16 cellular contexts compared by ENCODE assay signal in the genomic region with DNA sequence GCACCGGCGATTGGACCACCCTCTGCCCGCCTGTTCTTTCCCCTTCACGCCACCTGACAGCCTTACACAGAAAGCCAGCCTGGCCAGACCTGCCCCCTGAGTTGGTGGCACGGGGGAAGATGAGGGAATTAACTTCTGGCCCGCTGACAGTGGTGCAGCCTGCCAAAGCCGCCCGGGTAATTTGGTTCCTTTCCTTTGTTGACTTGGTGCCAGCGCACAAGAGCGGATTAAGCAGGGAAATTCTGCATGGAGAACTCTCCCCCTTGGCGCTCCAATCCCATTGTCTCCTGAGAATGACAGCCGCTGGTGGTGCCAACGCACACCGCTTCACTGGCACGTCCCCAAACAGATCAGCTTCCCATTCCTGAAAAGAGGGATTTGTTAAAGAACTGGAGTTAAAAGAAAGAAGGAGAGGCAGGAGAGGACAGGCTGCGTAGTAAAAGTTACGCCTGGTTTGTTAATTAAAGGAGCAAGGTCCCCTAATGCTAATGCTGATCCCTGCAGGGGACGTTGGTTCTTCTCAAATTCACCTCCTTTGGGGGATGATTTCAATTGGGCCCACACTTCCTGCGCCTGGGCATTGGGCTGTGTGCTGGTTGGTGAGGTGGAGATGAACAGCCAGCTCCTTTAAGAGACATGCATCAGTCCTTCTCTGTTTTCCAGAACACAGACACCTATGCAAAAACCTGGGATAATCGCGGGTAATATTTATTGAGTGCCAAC.
DNase-seq lines count a peak whose midpoint lies in the region; ATAC-seq and TF ChIP-seq lines count a peak whose summit lies in the region.
"Had no signal": no experiment of that assay in that cellular context is flagged by ENCODE, and none has a peak within 500 bp of the region (broad histone marks: within the 10 kb centered on the region; RNA-seq: fewer than 3 reads in every experiment).

No MANE protein-coding gene starts in this region.

- peaks cover 12% of the 10 kb centered on the region for H3K4me1 ChIP-seq in GM23338 (ENCODE audit: insufficient read depth)
- H3K4me1 ChIP-seq: Peyer's patch, tibial nerve had no signal

- DNase-seq in GM23338 (ENCODE audit: low spot score) (peak; percentile 22), NCI-H1694 treated with DMSO at 0.1 percent for 48 hours (lab: John Stamatoyannopoulos, UW) (peak; percentile 98), anterior cingulate cortex (lab: John Stamatoyannopoulos, UW) (peak in 52 of 58 donors; percentile 3 to 71 (median 33)), posterior cingulate gyrus (peak in 7 of 10 donors; percentile 14 to 78 (median 23)), erythroblast (lab: John Stamatoyannopoulos, UW) (no peak)
- DNase-seq: activated T-cell treated with anti-CD3 and anti-CD28 coated beads, Interleukin-2, amount 50 U/mL, for 24 hours; DMS153; Peyer's patch had no signal

- intact Hi-C loops in posterior cingulate gyrus (cut with DNase I): no loop called here

- H4K20me1 ChIP-seq in GM23338 (replicated peaks; ENCODE audit: insufficient read depth): no peaks in the 10 kb centered on the region

- H3K4me3 ChIP-seq in GM23338: no peak overlapping the region
- H3K4me3 ChIP-seq: Peyer's patch, smooth muscle cell, tibial nerve had no signal

- H3K27me3 Mint-ChIP-seq in GM23338 (ENCODE audit: insufficient read depth, low read depth, poor library complexity): peaks cover 8% of the 10 kb centered on the region
- H3K27me3 Mint-ChIP-seq: activated T-cell treated with anti-CD3 and anti-CD28 coated beads, Interleukin-2, amount 50 U/mL, for 24 hours; IgD-negative memory B cell had no signal

- H3K4me2 ChIP-seq in GM23338: 0 out of 2 replicates have a peak overlapping the region, but pooled peaks have one; percentile 62
- H3K4me2 ChIP-seq: smooth muscle cell had no signal

- H3K27me3 ChIP-seq in GM23338 (ENCODE audit: insufficient read depth): no peaks in the 10 kb centered on the region
- H3K27me3 ChIP-seq: Peyer's patch, tibial nerve had no signal

- no peaks in the 10 kb centered on the region for H3K36me3 ChIP-seq in GM23338 (ENCODE audit: insufficient read depth)
- H3K36me3 ChIP-seq: Peyer's patch, tibial nerve had no signal

- no peak overlapping the region for H3K4me3 Mint-ChIP-seq in GM23338
- H3K4me3 Mint-ChIP-seq: activated T-cell treated with anti-CD3 and anti-CD28 coated beads, Interleukin-2, amount 50 U/mL, for 24 hours; IgD-negative memory B cell; stimulated activated effector memory CD8-positive, alpha-beta T cell treated with anti-CD3 and anti-CD28 coated beads, Interleukin-12 subunit alpha, Interleukin-12 subunit beta, amount 100 ng/mL, for 72 hours had no signal

- no peaks in the 10 kb centered on the region for H3K36me3 Mint-ChIP-seq in GM23338 (ENCODE audit: low read depth)
- H3K36me3 Mint-ChIP-seq: activated naive CD4-positive, alpha-beta T cell treated with anti-CD3 and anti-CD28 coated beads, Interleukin-2, amount 50 U/mL, for 72 hours; IgD-negative memory B cell; stimulated activated effector memory CD8-positive, alpha-beta T cell treated with anti-CD3 and anti-CD28 coated beads, Interleukin-12 subunit alpha, Interleukin-12 subunit beta, amount 100 ng/mL, for 72 hours had no signal

- H3K79me2 ChIP-seq in GM23338 (replicated peaks; ENCODE audit: insufficient read depth): no peaks in the 10 kb centered on the region

- H3K27ac ChIP-seq in GM23338 (ENCODE audit: low read depth): no peak overlapping the region
- H3K27ac ChIP-seq: Peyer's patch, tibial nerve had no signal

- ATAC-seq in GM23338: peak; percentile 61
- ATAC-seq in HG02610 (IDR thresholded peaks at IDR 0.05; ENCODE audit: unreplicated experiment): no peak
- no peak for ATAC-seq in GM21526 (IDR thresholded peaks at IDR 0.05; ENCODE audit: low FRiP score, unreplicated experiment)
- no peak for ATAC-seq in GM18505 (IDR thresholded peaks at IDR 0.05; ENCODE audit: unreplicated experiment)
- ATAC-seq: activated naive CD4-positive, alpha-beta T cell treated with anti-CD3 and anti-CD28 coated beads, Interleukin-2, amount 50 U/mL, for 72 hours; stimulated activated effector memory CD8-positive, alpha-beta T cell treated with anti-CD3 and anti-CD28 coated beads, Interleukin-12 subunit alpha, Interleukin-12 subunit beta, amount 100 ng/mL, for 72 hours had no signal

- H3K27ac Mint-ChIP-seq in GM23338: no peak overlapping the region
- H3K27ac Mint-ChIP-seq: activated naive CD4-positive, alpha-beta T cell treated with anti-CD3 and anti-CD28 coated beads, Interleukin-2, amount 50 U/mL, for 72 hours; activated T-cell treated with anti-CD3 and anti-CD28 coated beads, Interleukin-2, amount 50 U/mL, for 24 hours; stimulated activated effector memory CD8-positive, alpha-beta T cell treated with anti-CD3 and anti-CD28 coated beads, Interleukin-12 subunit alpha, Interleukin-12 subunit beta, amount 100 ng/mL, for 72 hours had no signal

- H3K9me2 ChIP-seq in GM23338 (ENCODE audit: insufficient read depth): peaks cover under 1% of the 10 kb centered on the region; the same call in 1 of the 2 replicates

- TF ChIP-seq CTCF in GM23338 (conservative IDR thresholded peaks at IDR 0.05; ENCODE audit: low read depth in 2 of 2): no peak

- H3K4me1 Mint-ChIP-seq in GM23338: peaks cover 35% of the 10 kb centered on the region
- H3K4me1 Mint-ChIP-seq: stimulated activated effector memory CD8-positive, alpha-beta T cell treated with anti-CD3 and anti-CD28 coated beads, Interleukin-12 subunit alpha, Interleukin-12 subunit beta, amount 100 ng/mL, for 72 hours had no signal

- peak overlapping the region; percentile 93 for H2AFZ ChIP-seq in GM23338

- TF ChIP-seq POLR2A in erythroblast (IDR thresholded peaks at IDR 0.05; ENCODE audit: low read length) (no peak), GM18505 (IDR thresholded peaks at IDR 0.05; ENCODE audit: borderline replicate concordance, extremely low read depth, insufficient read depth, insufficient read length) (no peak)

- H3K9me3 Mint-ChIP-seq in GM23338: no peaks in the 10 kb centered on the region
- H3K9me3 Mint-ChIP-seq: activated T-cell treated with anti-CD3 and anti-CD28 coated beads, Interleukin-2, amount 50 U/mL, for 24 hours had no signal

- H3F3A ChIP-seq in GM23338 (replicated peaks; ENCODE audit: low read depth): no peaks in the 10 kb centered on the region

TF ChIP-seq in GM23338, 12 proteins besides CTCF, POLR2A, EP300 and RAD21 (continues in another document):
- TF ChIP-seq EZH2 (IDR thresholded peaks at IDR 0.05; ENCODE audit: low read depth, unreplicated experiment) (no peak), JUNB (IDR thresholded peaks at IDR 0.05; ENCODE audit: unreplicated experiment) (no peak)
- TF ChIP-seq, protein P1, sequence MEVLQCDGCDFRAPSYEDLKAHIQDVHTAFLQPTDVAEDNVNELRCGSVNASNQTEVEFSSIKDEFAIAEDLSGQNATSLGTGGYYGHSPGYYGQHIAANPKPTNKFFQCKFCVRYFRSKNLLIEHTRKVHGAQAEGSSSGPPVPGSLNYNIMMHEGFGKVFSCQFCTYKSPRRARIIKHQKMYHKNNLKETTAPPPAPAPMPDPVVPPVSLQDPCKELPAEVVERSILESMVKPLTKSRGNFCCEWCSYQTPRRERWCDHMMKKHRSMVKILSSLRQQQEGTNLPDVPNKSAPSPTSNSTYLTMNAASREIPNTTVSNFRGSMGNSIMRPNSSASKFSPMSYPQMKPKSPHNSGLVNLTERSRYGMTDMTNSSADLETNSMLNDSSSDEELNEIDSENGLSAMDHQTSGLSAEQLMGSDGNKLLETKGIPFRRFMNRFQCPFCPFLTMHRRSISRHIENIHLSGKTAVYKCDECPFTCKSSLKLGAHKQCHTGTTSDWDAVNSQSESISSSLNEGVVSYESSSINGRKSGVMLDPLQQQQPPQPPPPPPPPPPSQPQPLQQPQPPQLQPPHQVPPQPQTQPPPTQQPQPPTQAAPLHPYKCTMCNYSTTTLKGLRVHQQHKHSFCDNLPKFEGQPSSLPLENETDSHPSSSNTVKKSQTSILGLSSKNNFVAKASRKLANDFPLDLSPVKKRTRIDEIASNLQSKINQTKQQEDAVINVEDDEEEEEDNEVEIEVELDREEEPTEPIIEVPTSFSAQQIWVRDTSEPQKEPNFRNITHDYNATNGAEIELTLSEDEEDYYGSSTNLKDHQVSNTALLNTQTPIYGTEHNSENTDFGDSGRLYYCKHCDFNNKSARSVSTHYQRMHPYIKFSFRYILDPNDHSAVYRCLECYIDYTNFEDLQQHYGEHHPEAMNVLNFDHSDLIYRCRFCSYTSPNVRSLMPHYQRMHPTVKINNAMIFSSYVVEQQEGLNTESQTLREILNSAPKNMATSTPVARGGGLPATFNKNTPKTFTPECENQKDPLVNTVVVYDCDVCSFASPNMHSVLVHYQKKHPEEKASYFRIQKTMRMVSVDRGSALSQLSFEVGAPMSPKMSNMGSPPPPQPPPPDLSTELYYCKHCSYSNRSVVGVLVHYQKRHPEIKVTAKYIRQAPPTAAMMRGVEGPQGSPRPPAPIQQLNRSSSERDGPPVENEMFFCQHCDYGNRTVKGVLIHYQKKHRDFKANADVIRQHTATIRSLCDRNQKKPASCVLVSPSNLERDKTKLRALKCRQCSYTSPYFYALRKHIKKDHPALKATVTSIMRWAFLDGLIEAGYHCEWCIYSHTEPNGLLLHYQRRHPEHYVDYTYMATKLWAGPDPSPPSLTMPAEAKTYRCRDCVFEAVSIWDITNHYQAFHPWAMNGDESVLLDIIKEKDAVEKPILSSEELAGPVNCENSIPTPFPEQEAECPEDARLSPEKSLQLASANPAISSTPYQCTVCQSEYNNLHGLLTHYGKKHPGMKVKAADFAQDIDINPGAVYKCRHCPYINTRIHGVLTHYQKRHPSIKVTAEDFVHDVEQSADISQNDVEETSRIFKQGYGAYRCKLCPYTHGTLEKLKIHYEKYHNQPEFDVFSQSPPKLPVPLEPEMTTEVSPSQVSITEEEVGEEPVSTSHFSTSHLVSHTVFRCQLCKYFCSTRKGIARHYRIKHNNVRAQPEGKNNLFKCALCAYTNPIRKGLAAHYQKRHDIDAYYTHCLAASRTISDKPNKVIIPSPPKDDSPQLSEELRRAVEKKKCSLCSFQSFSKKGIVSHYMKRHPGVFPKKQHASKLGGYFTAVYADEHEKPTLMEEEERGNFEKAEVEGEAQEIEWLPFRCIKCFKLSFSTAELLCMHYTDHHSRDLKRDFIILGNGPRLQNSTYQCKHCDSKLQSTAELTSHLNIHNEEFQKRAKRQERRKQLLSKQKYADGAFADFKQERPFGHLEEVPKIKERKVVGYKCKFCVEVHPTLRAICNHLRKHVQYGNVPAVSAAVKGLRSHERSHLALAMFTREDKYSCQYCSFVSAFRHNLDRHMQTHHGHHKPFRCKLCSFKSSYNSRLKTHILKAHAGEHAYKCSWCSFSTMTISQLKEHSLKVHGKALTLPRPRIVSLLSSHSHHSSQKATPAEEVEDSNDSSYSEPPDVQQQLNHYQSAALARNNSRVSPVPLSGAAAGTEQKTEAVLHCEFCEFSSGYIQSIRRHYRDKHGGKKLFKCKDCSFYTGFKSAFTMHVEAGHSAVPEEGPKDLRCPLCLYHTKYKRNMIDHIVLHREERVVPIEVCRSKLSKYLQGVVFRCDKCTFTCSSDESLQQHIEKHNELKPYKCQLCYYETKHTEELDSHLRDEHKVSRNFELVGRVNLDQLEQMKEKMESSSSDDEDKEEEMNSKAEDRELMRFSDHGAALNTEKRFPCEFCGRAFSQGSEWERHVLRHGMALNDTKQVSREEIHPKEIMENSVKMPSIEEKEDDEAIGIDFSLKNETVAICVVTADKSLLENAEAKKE (CRISPR knock-in tag; IDR thresholded peaks at IDR 0.05): no peak

Comparison
In these comparisons a context has a peak if more than half of its experiments do, and no peak if none do; other contexts are left out.
1. DNase-seq: peak in GM23338 (single experiment), NCI-H1694 treated with DMSO at 0.1 percent for 48 hours (single experiment), anterior cingulate cortex (52 of 58) and posterior cingulate gyrus (7 of 10); none in erythroblast (0 of 2).